ENCODE assay signal across 14 cellular contexts in genomic region chr4:85495621-85496020, GRCh38. TPM values are rescaled to one million over a fixed set of nuclear protein-coding genes. Genes with fewer than 3 reads are reported as not detected.
DNase-seq lines count a peak whose midpoint lies in the region; ATAC-seq and TF ChIP-seq lines count a peak whose summit lies in the region.
"Had no signal": no experiment of that assay in that cellular context is flagged by ENCODE, and none has a peak within 500 bp of the region (broad histone marks: within the 10 kb centered on the region; RNA-seq: fewer than 3 reads in every experiment).

No MANE protein-coding gene starts in this region.

- H3K36me3 Mint-ChIP-seq in activated naive CD4-positive, alpha-beta T cell treated with anti-CD3 and anti-CD28 coated beads, Interleukin-2, amount 50 U/mL, for 72 hours = no peaks in the 10 kb centered on the region

- no peak overlapping the region for H3K27ac Mint-ChIP-seq in activated naive CD4-positive, alpha-beta T cell treated with anti-CD3 and anti-CD28 coated beads, Interleukin-2, amount 50 U/mL, for 72 hours
- H3K27ac Mint-ChIP-seq: activated CD8-positive, alpha-beta T cell treated with anti-CD3 and anti-CD28 coated beads for 36 hours had no signal

- H3K27me3 ChIP-seq in osteoblast (ENCODE audit: insufficient read depth, low read length) = no peaks in the 10 kb centered on the region
- H3K27me3 ChIP-seq in SJCRH30 = no peaks in the 10 kb centered on the region
- H3K27me3 ChIP-seq: BE2C had no signal

- H3K9me3 ChIP-seq in osteoblast (ENCODE audit: low read depth, low read length) (no peaks in the 10 kb centered on the region), SJCRH30 (replicated peaks) (no peaks in the 10 kb centered on the region)
- H3K9me3 ChIP-seq: BE2C had no signal

- H2AFZ ChIP-seq in osteoblast (ENCODE audit: low read length) = no peak overlapping the region
- H2AFZ ChIP-seq: parathyroid adenoma had no signal

- intact Hi-C loops in Right ventricle myocardium superior (cut with DNase I) = no loop called here

- H3K4me3 ChIP-seq in osteoblast (ENCODE audit: insufficient read depth, low read length) (peak overlapping the region; percentile 43), SJCRH30 (no peak overlapping the region)

- TF ChIP-seq CTCF in RWPE1 (conservative IDR thresholded peaks at IDR 0.05; ENCODE audit: low read depth) = no peak
- TF ChIP-seq CTCF in osteoblast (IDR thresholded peaks at IDR 0.05; ENCODE audit: extremely low read depth, low read depth, low read length) = no peak
- no peak for TF ChIP-seq CTCF in GM10266 (IDR thresholded peaks at IDR 0.05; ENCODE audit: control insufficient read depth, insufficient read depth, low read depth, missing control alignments)

- H3K4me2 ChIP-seq in osteoblast (ENCODE audit: insufficient read depth, low read length) = peak overlapping the region; percentile 58

- H3K27ac ChIP-seq in RWPE1 (peak overlapping the region; percentile 62), osteoblast (ENCODE audit: low read depth, low read length) (peak overlapping the region; percentile 44), SJCRH30 (no peak overlapping the region; the same call in 1 of the 2 replicates)
- H3K27ac ChIP-seq: parathyroid adenoma, VCaP had no signal

- H4K20me1 ChIP-seq in osteoblast (ENCODE audit: insufficient read depth, low read length) = no peaks in the 10 kb centered on the region

- H3K79me2 ChIP-seq in osteoblast (ENCODE audit: insufficient read depth, low read length) = no peaks in the 10 kb centered on the region
- H3K79me2 ChIP-seq: parathyroid adenoma had no signal

- H3K36me3 ChIP-seq in osteoblast (ENCODE audit: insufficient read depth, low read length) (no peaks in the 10 kb centered on the region), SJCRH30 (peaks cover 12% of the 10 kb centered on the region)
- H3K36me3 ChIP-seq: BE2C had no signal

- H3K4me1 ChIP-seq in osteoblast (ENCODE audit: insufficient read depth, low read length) (peaks cover 34% of the 10 kb centered on the region), SJCRH30 (peaks cover 28% of the 10 kb centered on the region)
- H3K4me1 ChIP-seq: parathyroid adenoma had no signal

- CTCF ChIA-PET in RWPE1 (lab: Yijun Ruan, JAX) = interaction anchor here (0.6 kb wide), 1 partner anchor 269 kb away, joined by 3 read pairs; no protein-coding TSS in a partner anchor

- peak; percentile 74 for ATAC-seq in Right ventricle myocardium superior (ENCODE audit: poor library complexity)
- no peak for ATAC-seq in HG03520 (IDR thresholded peaks at IDR 0.05; ENCODE audit: unreplicated experiment)
- no peak for ATAC-seq in activated naive CD4-positive, alpha-beta T cell treated with anti-CD3 and anti-CD28 coated beads, Interleukin-2, amount 50 U/mL, for 72 hours
- ATAC-seq: activated CD8-positive, alpha-beta T cell treated with anti-CD3 and anti-CD28 coated beads for 36 hours had no signal

- DNase-seq in EL = peak; percentile 29
- no peak for DNase-seq in RWPE1 (ENCODE audit: low spot score)
- DNase-seq in Right ventricle myocardium superior = no peak
- peak; percentile 75 for DNase-seq in osteoblast (ENCODE audit: insufficient read length, low spot score, missing footprints)
- DNase-seq in activated naive CD4-positive, alpha-beta T cell treated with anti-CD3 and anti-CD28 coated beads, Interleukin-2, amount 50 U/mL, for 72 hours (ENCODE audit: low spot score in 2 of 2) = no peak
- DNase-seq in SJCRH30 = no peak
- no peak for DNase-seq in GM10266 (ENCODE audit: extremely low spot score)
- DNase-seq: activated CD8-positive, alpha-beta T cell treated with anti-CD3 and anti-CD28 coated beads for 36 hours; BE2C; cortex of kidney; NCI-H1930 had no signal

- POLR2A ChIA-PET in RWPE1 (lab: Yijun Ruan, JAX; ENCODE audit: low non-redundant PET) = no interaction called here

- H3K9me3 Mint-ChIP-seq in activated naive CD4-positive, alpha-beta T cell treated with anti-CD3 and anti-CD28 coated beads, Interleukin-2, amount 50 U/mL, for 72 hours = peaks cover 3 to 5% of the 10 kb centered on the region in 2 donors

RNA-seq across cellular contexts. Expression of gene ARHGAP24, which starts 20.7 kb away (rescaled TPM):
- total RNA-seq in Right ventricle myocardium superior = 11.1 TPM
- total RNA-seq in osteoblast = 52.5 and 81.3 TPM in 2 replicates
- not detected for total RNA-seq in activated naive CD4-positive, alpha-beta T cell treated with anti-CD3 and anti-CD28 coated beads, Interleukin-2, amount 50 U/mL, for 72 hours
- total RNA-seq in SJCRH30 (2014; rRNA removed; shearing (Covaris generic)) = 26.5 and 34.6 TPM in 2 replicates

Comparison
In these comparisons a context has a peak if more than half of its experiments do, and no peak if none do; other contexts are left out.
1. DNase-seq: peak in EL (single experiment) and osteoblast (single experiment); none in RWPE1 (single experiment), Right ventricle myocardium superior (single experiment), activated naive CD4-positive, alpha-beta T cell treated with anti-CD3 and anti-CD28 coated beads, Interleukin-2, amount 50 U/mL, for 72 hours (0 of 2), SJCRH30 (0 of 2) and GM10266 (single experiment).
2. RNA of gene ARHGAP24, which starts 20.7 kb away (total RNA-seq): 52.5 to 81.3 TPM in osteoblast, 26.5 to 34.6 TPM in SJCRH30 and 11.1 TPM in Right ventricle myocardium superior (single experiment); not detected in activated naive CD4-positive, alpha-beta T cell treated with anti-CD3 and anti-CD28 coated beads, Interleukin-2, amount 50 U/mL, for 72 hours; every median in the first group is over 10 times any median in the second.